ENCODE assay signal across 28 cellular contexts in genomic region chr12:84955298-84955697, GRCh38. TPM values are rescaled to one million over a fixed set of nuclear protein-coding genes. Genes with fewer than 3 reads are reported as not detected.
"Had no signal": no experiment of that assay in that cellular context is flagged by ENCODE, and none has a peak within 500 bp of the region (broad histone marks: within the 10 kb centered on the region; RNA-seq: fewer than 3 reads in every experiment).

No MANE protein-coding gene starts in this region.

- H3K4me2 ChIP-seq: KMS-11 had no signal

- H3K9me3 ChIP-seq: MG63 had no signal

- H3K9ac ChIP-seq: KMS-11 had no signal

- DNase-seq: activated CD4-positive, alpha-beta memory T cell treated with anti-CD3 and anti-CD28 coated beads for 36 hours; activated CD4-positive, alpha-beta T cell treated with anti-CD3 and anti-CD28 coated beads, Interleukin-2, amount 10 ng/mL, durations not matched to agents 7 days and 5 days; activated CD4-positive, CD25-positive, alpha-beta regulatory T cell; activated CD8-positive, alpha-beta memory T cell treated with anti-CD3 and anti-CD28 coated beads for 24 hours; activated effector memory CD4-positive, alpha-beta T cell treated with anti-CD3 and anti-CD28 coated beads, Interleukin-2, amount 50 U/mL, for 16 hours; activated naive CD4-positive, alpha-beta T cell treated with Interleukin-2 at 50 U/mL for 16 hours; activated naive CD8-positive, alpha-beta T cell treated with anti-CD3 and anti-CD28 coated beads, Interleukin-2, amount 50 U/mL, for 24 hours; activated T-cell treated with anti-CD3 and anti-CD28 coated beads, Interleukin-2, amount 50 U/mL, for 4 hours; amygdala; MG63; NCI-H1105; NCI-H1436 treated with DMSO at 0.1 percent for 48 hours; NCI-H187; NCI-H2081; NCI-H2171; NCI-H226; NCI-H526 treated with DMSO at 0.1 percent for 48 hours; NCI-H82; SIG-M5; T-cell; T-helper 2 cell; T1000 had no signal

- H3K27me3 ChIP-seq: MG63 had no signal

- ATAC-seq: activated naive CD4-positive, alpha-beta T cell treated with anti-CD3 and anti-CD28 coated beads, Interleukin-2, amount 50 U/mL, for 72 hours; activated naive CD8-positive, alpha-beta T cell treated with anti-CD3 and anti-CD28 coated beads, Interleukin-2, amount 50 U/mL, for 24 hours; activated T-cell treated with anti-CD3 and anti-CD28 coated beads, Interleukin-2, amount 50 U/mL, for 4 hours; T-cell had no signal

- H3K4me3 ChIP-seq: MG63 had no signal

- H3K27ac ChIP-seq: KMS-11, VCaP had no signal

- H3K36me3 ChIP-seq: MG63 had no signal

RNA-seq across cellular contexts. Expression of gene SLC6A15, which starts 42.7 kb away (rescaled TPM):
- total RNA-seq: activated CD4-positive, alpha-beta T cell treated with anti-CD3 and anti-CD28 coated beads, Interleukin-2, amount 10 ng/mL, durations not matched to agents 7 days and 5 days; activated naive CD4-positive, alpha-beta T cell treated with anti-CD3 and anti-CD28 coated beads, Interleukin-2, amount 50 U/mL, for 72 hours; cardiac septum; chondrocyte; OCI-LY7 had no signal
